1 cellular context compared by ENCODE assay signal in genomic region chr1:24955779-24956365, GRCh38.
TF ChIP-seq lines count a peak whose summit lies in the region.

No MANE protein-coding gene starts in this region.

TF ChIP-seq in K562, 482 proteins besides CTCF, POLR2A, EP300 and RAD21 (continued from another document):
- TF ChIP-seq GMEB1 (CRISPR knock-in tag; IDR thresholded peaks at IDR 0.05) (no peak), ZKSCAN8 (CRISPR knock-in tag; IDR thresholded peaks at IDR 0.05) (peak; percentile 97)
TF ChIP-seq in K562: peak in this region for 2.
